Comparison of ENCODE assay signal across 8 cellular contexts in genomic region chr11:63888170-63889086, GRCh38. TPM values are rescaled to one million over a fixed set of nuclear protein-coding genes. Genes with fewer than 3 reads are reported as not detected.
DNase-seq lines count a peak whose midpoint lies in the region; ATAC-seq and TF ChIP-seq lines count a peak whose summit lies in the region.

No MANE protein-coding gene starts in this region.

- H3K27me3 ChIP-seq in cardiac muscle cell (no peaks in the 10 kb centered on the region), aorta (ENCODE audit: control insufficient read depth in 1 of 2, insufficient read depth in 2 of 2, low read length in 1 of 2) (no peaks in the 10 kb centered on the region)

- H3K4me3 ChIP-seq in cardiac muscle cell (no peak overlapping the region), retinal pigment epithelial cell (ENCODE audit: low read length) (peak overlapping the region; percentile 14), aorta (ENCODE audit: low read length in 2 of 2) (no peak overlapping the region)

- peaks cover 36% of the 10 kb centered on the region for H3K4me1 ChIP-seq in cardiac muscle cell (ENCODE audit: low read depth)
- no peaks in the 10 kb centered on the region for H3K4me1 ChIP-seq in aorta (ENCODE audit: control insufficient read depth in 1 of 2, insufficient read depth in 2 of 2, low read length in 2 of 2)

- DNase-seq in OCI-M1 (lab: John Stamatoyannopoulos, UW) (peak; percentile 79), activated gamma-delta T cell (lab: John Stamatoyannopoulos, UW) (peak; percentile 26), cardiac muscle cell (ENCODE audit: low read depth in 1 of 2, low spot score in 1 of 2) (peak; percentile 38 to 80), retinal pigment epithelial cell (ENCODE audit: low read depth) (no peak), aorta (peak; percentile 80 to 82), cortex of kidney (lab: John Stamatoyannopoulos, UW) (no peak)

- H3K36me3 ChIP-seq in cardiac muscle cell (no peaks in the 10 kb centered on the region), aorta (ENCODE audit: control insufficient read depth in 1 of 2, insufficient read depth in 2 of 2, low read length in 1 of 2) (no peaks in the 10 kb centered on the region)

- WGBS in aorta, 2 donors: 14 to 15% methylated on average over 25 of the region's 25 CpGs

- TF ChIP-seq CTCF in cardiac muscle cell (IDR thresholded peaks at IDR 0.05; ENCODE audit: low read depth, low read length) (no peak), retinal pigment epithelial cell (conservative IDR thresholded peaks at IDR 0.05; ENCODE audit: low read depth, low read length) (no peak)

- H3K9me3 ChIP-seq in cardiac muscle cell (ENCODE audit: low read depth) (no peaks in the 10 kb centered on the region), aorta (ENCODE audit: control insufficient read depth, low read length) (no peaks in the 10 kb centered on the region)

- intact Hi-C loops in aorta (cut with DNase I): no loop called here

- ATAC-seq in GM18907 (IDR thresholded peaks at IDR 0.05; ENCODE audit: unreplicated experiment) (peak; percentile 48), HG03196 (IDR thresholded peaks at IDR 0.05; ENCODE audit: unreplicated experiment) (peak; percentile 58), aorta (ENCODE audit: low FRiP score) (peak; percentile 87)

- H3K27ac ChIP-seq in cardiac muscle cell (peak overlapping the region; percentile 84), aorta (ENCODE audit: low read depth in 1 of 2, low read length in 2 of 2) (peak overlapping the region in 1 of 2 donors; percentile 30)

RNA-seq across cellular contexts. Expression of gene RCOR2, which starts 28.5 kb away (rescaled TPM):
- total RNA-seq in cardiac muscle cell (73.5 and 74.2 TPM in 2 replicates), aorta (1 to 10 TPM in 1 of 2 donors, under 1 TPM in 1; 0.78 to 4.8 TPM)
- polyA plus RNA-seq in cardiac muscle cell (34.7 and 41.0 TPM in 2 replicates), aorta (1 to 10 TPM in 1 of 2 donors, under 1 TPM in 1; 0.63 to 1.9 TPM)

RNA-seq across cellular contexts. Expression of gene MARK2, which starts 49.5 kb away (rescaled TPM):
- 31.0 and 31.4 TPM in 2 replicates for total RNA-seq in cardiac muscle cell
- 37.2 and 38.1 TPM in 2 replicates for polyA plus RNA-seq in cardiac muscle cell
- 10 to 100 TPM; 29.6 to 32.5 TPM for total RNA-seq in aorta
- 1 to 10 TPM; 8.1 to 8.2 TPM for polyA plus RNA-seq in aorta

RNA-seq across cellular contexts. Expression of gene NAA40, which starts 50.4 kb away (rescaled TPM):
- 56.7 and 82.7 TPM in 2 replicates for total RNA-seq in cardiac muscle cell
- polyA plus RNA-seq in cardiac muscle cell: 59.1 and 60.9 TPM in 2 replicates
- total RNA-seq in aorta: 10 to 100 TPM; 16.1 to 26.9 TPM
- polyA plus RNA-seq in aorta: 10 to 100 TPM in 1 of 2 donors, 1 to 10 TPM in 1; 5.3 to 20.7 TPM

Comparison
In these comparisons a context has a peak if more than half of its experiments do, and no peak if none do; other contexts are left out.
1. DNase-seq: peak in OCI-M1 (single experiment), activated gamma-delta T cell (single experiment), cardiac muscle cell (2 of 2) and aorta (2 of 2); none in retinal pigment epithelial cell (single experiment) and cortex of kidney (single experiment).
2. RNA of gene RCOR2, which starts 28.5 kb away (total RNA-seq): 73.5 to 74.2 TPM in cardiac muscle cell; 0.78 to 4.8 TPM in aorta; every median in the first group is over 10 times any median in the second.
3. Peak in every context shown above with its lines, with median percentiles within 50 percentile points of each other: ATAC-seq.